In the genomic region with DNA sequence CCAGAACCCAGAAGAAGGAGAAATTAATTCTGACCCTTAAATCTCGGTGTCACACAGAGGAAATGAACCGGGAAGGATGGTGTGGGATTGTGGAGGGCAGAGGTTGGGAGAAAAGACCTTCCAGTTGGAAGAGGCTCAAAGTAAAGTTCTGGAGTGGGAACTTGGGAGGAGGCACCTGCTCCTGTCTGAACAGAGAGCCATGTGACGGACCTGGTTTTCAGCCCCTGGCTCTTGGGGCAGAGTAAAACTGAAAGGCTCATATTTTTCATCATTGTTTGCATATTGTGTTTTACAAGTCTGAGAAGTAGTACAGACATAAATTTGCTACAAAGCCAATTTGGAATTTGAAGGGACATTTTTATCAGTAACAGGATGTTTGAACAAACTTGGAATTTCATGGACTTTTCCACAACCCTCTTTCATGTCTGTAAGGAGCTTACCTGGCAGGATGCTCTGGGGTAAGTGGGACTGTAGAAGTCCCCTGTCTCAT, we compare ENCODE assay signal across 1 cellular context.
TF ChIP-seq lines count a peak whose summit lies in the region.

No MANE protein-coding gene starts in this region.

TF ChIP-seq in HepG2, 621 proteins besides CTCF, POLR2A, EP300 and RAD21 (continued from another document):
- TF ChIP-seq ZNF609 (CRISPR knock-in tag; IDR thresholded peaks at IDR 0.05; ENCODE audit: borderline replicate concordance), result peak; percentile 43; the same call in 1 of the 2 replicates
